ENCODE assay signal across 9 cellular contexts in the genomic region with DNA sequence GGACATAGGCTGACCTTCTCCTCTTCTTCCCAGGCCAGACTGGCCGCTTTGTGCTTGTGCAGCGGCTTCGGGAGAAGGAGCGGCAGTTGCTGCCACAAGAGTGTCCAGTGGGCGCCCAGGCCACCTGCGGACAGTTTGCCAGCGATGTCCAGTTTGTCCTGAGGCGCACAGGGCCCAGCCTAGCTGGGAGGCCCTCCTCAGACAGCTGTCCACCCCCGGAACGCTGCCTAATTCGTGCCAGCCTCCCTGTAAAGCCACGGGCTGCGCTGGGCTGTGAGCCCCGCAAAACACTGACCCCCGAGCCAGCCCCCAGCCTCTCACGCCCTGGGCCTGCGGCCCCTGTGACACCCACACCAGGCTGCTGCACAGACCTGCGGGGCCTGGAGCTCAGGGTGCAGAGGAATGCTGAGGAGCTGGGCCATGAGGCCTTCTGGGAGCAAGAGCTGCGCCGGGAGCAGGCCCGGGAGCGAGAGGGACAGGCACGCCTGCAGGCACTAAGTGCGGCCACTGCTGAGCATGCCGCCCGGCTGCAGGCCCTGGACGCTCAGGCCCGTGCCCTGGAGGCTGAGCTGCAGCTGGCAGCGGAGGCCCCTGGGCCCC. TPM values are rescaled to one million over a fixed set of nuclear protein-coding genes. Genes with fewer than 3 reads are reported as not detected.
A peak's percentile ranks its signal among the peaks of the same experiment; 100 is the strongest.
DNase-seq lines count a peak whose midpoint lies in the region; ATAC-seq and TF ChIP-seq lines count a peak whose summit lies in the region.
"Had no signal": no experiment of that assay in that cellular context is flagged by ENCODE, and none has a peak within 500 bp of the region (broad histone marks: within the 10 kb centered on the region; RNA-seq: fewer than 3 reads in every experiment).

No MANE protein-coding gene starts in this region.

- peaks cover 14% of the 10 kb centered on the region for H3K4me1 Mint-ChIP-seq in CD14-positive monocyte
- H3K4me1 Mint-ChIP-seq in central memory CD8-positive, alpha-beta T cell = peaks cover 14% of the 10 kb centered on the region
- H3K4me1 Mint-ChIP-seq in natural killer cell = peaks cover 5 to 18% of the 10 kb centered on the region in 2 donors

- H3K79me2 ChIP-seq in osteoblast (ENCODE audit: insufficient read depth, low read length) = no peaks in the 10 kb centered on the region

- H2AFZ ChIP-seq in osteoblast (ENCODE audit: low read length) = no peak overlapping the region

- no peak for ATAC-seq in central memory CD8-positive, alpha-beta T cell (replicated peaks; ENCODE audit: extremely low read depth, poor library complexity, severe bottlenecking)
- ATAC-seq in natural killer cell = no peak

- no peaks in the 10 kb centered on the region for H3K9me3 ChIP-seq in osteoblast (ENCODE audit: low read depth, low read length)

- H3K27ac ChIP-seq in osteoblast (ENCODE audit: low read depth, low read length) = no peak overlapping the region

- TF ChIP-seq CTCF in CD14-positive monocyte (IDR thresholded peaks at IDR 0.05) (no peak), natural killer cell (IDR thresholded peaks at IDR 0.05) (no peak), osteoblast (IDR thresholded peaks at IDR 0.05; ENCODE audit: extremely low read depth, low read depth, low read length) (no peak)

- peaks cover 5% of the 10 kb centered on the region for H4K20me1 ChIP-seq in osteoblast (ENCODE audit: insufficient read depth, low read length)

- intact Hi-C loops in CD14-positive monocyte (cut with micrococcal nuclease) = no loop called here
- intact Hi-C loops in natural killer cell (cut with micrococcal nuclease) = no loop called here

- no peak overlapping the region for H3K4me2 ChIP-seq in osteoblast (ENCODE audit: insufficient read depth, low read length)

- H3K36me3 Mint-ChIP-seq in CD14-positive monocyte (peaks cover 5 to 12% of the 10 kb centered on the region in 2 donors), natural killer cell (no peaks in the 10 kb centered on the region)
- H3K36me3 Mint-ChIP-seq in central memory CD8-positive, alpha-beta T cell (ENCODE audit: insufficient read depth) = peaks cover 6% of the 10 kb centered on the region

- peak overlapping the region; percentile 57 for H3K4me3 ChIP-seq in Jurkat, Clone E6-1 (ENCODE audit: low read length)
- no peak overlapping the region for H3K4me3 ChIP-seq in osteoblast (ENCODE audit: insufficient read depth, low read length)

- no peaks in the 10 kb centered on the region for H3K36me3 ChIP-seq in osteoblast (ENCODE audit: insufficient read depth, low read length)

- H3K27me3 ChIP-seq in osteoblast (ENCODE audit: insufficient read depth, low read length) = peaks cover 15% of the 10 kb centered on the region

- peak overlapping the region; percentile 81 to 89 for H3K4me3 Mint-ChIP-seq in CD14-positive monocyte
- H3K4me3 Mint-ChIP-seq in central memory CD8-positive, alpha-beta T cell = peak overlapping the region; percentile 83
- H3K4me3 Mint-ChIP-seq in natural killer cell = peak overlapping the region; percentile 93

- no peak for DNase-seq in CD14-positive monocyte (ENCODE audit: low spot score)
- DNase-seq in Jurkat, Clone E6-1 (ENCODE audit: low read depth, low spot score) = no peak
- no peak for DNase-seq in central memory CD8-positive, alpha-beta T cell (ENCODE audit: low spot score in 2 of 2)
- DNase-seq in natural killer cell = no peak
- no peak for DNase-seq in cerebellar cortex (ENCODE audit: low spot score)
- DNase-seq in osteoblast (ENCODE audit: insufficient read length, low spot score, missing footprints) = no peak
- no peak for DNase-seq in occipital lobe (lab: John Stamatoyannopoulos, UW)
- no peak for DNase-seq in NCI-H446 (lab: John Stamatoyannopoulos, UW)
- DNase-seq: NCI-H2107 had no signal

- H3K27ac Mint-ChIP-seq in CD14-positive monocyte (no peak overlapping the region), natural killer cell (no peak overlapping the region)
- H3K27ac Mint-ChIP-seq in central memory CD8-positive, alpha-beta T cell (ENCODE audit: low read depth) = no peak overlapping the region

- peaks cover 8% of the 10 kb centered on the region for H3K4me1 ChIP-seq in osteoblast (ENCODE audit: insufficient read depth, low read length)

- H3K27me3 Mint-ChIP-seq in CD14-positive monocyte (ENCODE audit: low read depth in 3 of 3) = peaks cover 16 to 33% (median 33%) of the 10 kb centered on the region in 3 donors
- H3K27me3 Mint-ChIP-seq in central memory CD8-positive, alpha-beta T cell = no peaks in the 10 kb centered on the region
- H3K27me3 Mint-ChIP-seq in natural killer cell (ENCODE audit: low read depth in 2 of 2) = no peaks in the 10 kb centered on the region

- H3K9me3 Mint-ChIP-seq in CD14-positive monocyte (peaks cover 0 to 3% (median 0%) of the 10 kb centered on the region in 7 donors), natural killer cell (no peaks in the 10 kb centered on the region)
- H3K9me3 Mint-ChIP-seq in central memory CD8-positive, alpha-beta T cell = no peaks in the 10 kb centered on the region

RNA-seq across cellular contexts. Expression of a gene that starts 1.4 kb away (rescaled TPM):
- polyA plus RNA-seq in CD14-positive monocyte = 10 to 100 TPM in 1 of 2 donors, 1 to 10 TPM in 1; 10.0 to 12.4 TPM
- polyA plus RNA-seq in Jurkat, Clone E6-1 (2012; ENCODE audit: insufficient read depth, insufficient read length) = 21.4 TPM
- 10 to 100 TPM; 19.0 to 21.7 (median 20.0) TPM for total RNA-seq in natural killer cell
- 2.4 and 6.2 TPM in 2 replicates for total RNA-seq in osteoblast
- total RNA-seq in occipital lobe = 2.5 TPM

RNA-seq across cellular contexts. Expression of a gene that starts 1.6 kb away (rescaled TPM):
- 1 to 10 TPM in 1 of 2 donors, under 1 TPM in 1; 0.67 to 1.2 TPM for polyA plus RNA-seq in CD14-positive monocyte
- polyA plus RNA-seq in Jurkat, Clone E6-1 (2012; ENCODE audit: insufficient read depth, insufficient read length) = 1.2 TPM
- total RNA-seq in natural killer cell = 1 to 10 TPM; 3.5 to 5.2 (median 5.0) TPM
- 0.29 and 0.36 TPM in 2 replicates for total RNA-seq in osteoblast
- 0.16 TPM for total RNA-seq in occipital lobe

RNA-seq across cellular contexts. Expression of a gene that starts 14.1 kb away (rescaled TPM):
- polyA plus RNA-seq in CD14-positive monocyte = 1 to 10 TPM; 1.3 to 3.3 TPM
- 29.4 TPM for polyA plus RNA-seq in Jurkat, Clone E6-1 (2012; ENCODE audit: insufficient read depth, insufficient read length)
- total RNA-seq in natural killer cell (10 to 100 TPM; 46.1 to 52.0 (median 46.9) TPM), osteoblast (23.9 and 27.5 TPM in 2 replicates), occipital lobe (27.3 TPM)

RNA-seq across cellular contexts. Expression of a gene that starts 24.8 kb away (rescaled TPM):
- under 1 TPM in 1 of 2 donors, not detected in 1; 0.09 TPM for polyA plus RNA-seq in CD14-positive monocyte
- 1.1 TPM for polyA plus RNA-seq in Jurkat, Clone E6-1 (2012; ENCODE audit: insufficient read depth, insufficient read length)
- total RNA-seq in natural killer cell = 1 to 10 TPM; 1.5 to 2.4 (median 2.2) TPM
- 0.88 and 1.1 TPM in 2 replicates for total RNA-seq in osteoblast
- total RNA-seq in occipital lobe = 1.1 TPM

RNA-seq across cellular contexts. Expression of a gene that starts 26.8 kb away (rescaled TPM):
- 10 to 100 TPM; 10.1 to 10.3 TPM for polyA plus RNA-seq in CD14-positive monocyte
- 66.8 TPM for polyA plus RNA-seq in Jurkat, Clone E6-1 (2012; ENCODE audit: insufficient read depth, insufficient read length)
- 10 to 100 TPM; 27.6 to 35.0 (median 30.6) TPM for total RNA-seq in natural killer cell
- 28.6 and 35.7 TPM in 2 replicates for total RNA-seq in osteoblast
- total RNA-seq in occipital lobe = 27.0 TPM
